Comparison of ENCODE assay signal across 8 cellular contexts in the genomic region with DNA sequence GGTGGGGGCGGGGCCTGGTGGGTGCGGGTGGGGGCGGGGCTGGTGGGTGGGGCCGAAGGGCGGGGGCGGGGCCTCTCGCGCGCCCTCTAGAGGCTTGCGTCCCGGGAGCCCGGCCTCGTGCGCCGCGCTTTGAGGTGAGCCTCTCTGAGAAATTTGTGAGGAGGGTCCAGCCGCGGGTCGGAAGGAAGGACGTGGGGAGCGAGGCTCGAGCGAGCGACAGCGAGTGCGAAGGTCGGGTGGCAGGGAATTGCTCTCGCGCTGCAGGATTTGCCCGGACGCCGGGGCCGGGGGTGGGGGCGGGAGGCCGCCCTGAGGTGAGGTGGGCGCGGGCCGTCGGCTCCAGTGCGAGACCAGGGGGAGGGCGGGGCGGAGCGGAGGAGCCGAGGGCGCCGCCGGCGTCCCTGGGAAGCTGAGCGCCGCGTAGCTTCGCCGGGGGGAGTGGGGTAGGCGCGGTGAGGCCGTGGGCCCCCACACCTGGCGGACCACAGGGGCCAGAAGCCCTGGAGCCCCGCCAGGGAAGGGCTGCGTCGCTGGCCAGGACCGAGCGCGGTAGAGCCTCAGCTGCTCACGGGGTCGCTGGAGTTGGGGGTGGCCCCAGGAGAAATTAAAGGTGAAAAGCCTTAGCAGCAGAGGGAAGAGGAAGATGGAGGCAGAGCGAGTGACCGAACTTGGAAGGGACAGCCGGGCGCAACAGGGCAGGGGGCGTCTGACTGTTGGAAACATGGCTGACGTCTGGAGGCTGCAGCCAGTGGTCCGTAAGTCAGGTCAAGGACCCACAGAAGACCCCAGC. TPM values are rescaled to one million over a fixed set of nuclear protein-coding genes. Genes with fewer than 3 reads are reported as not detected.
DNase-seq lines count a peak whose midpoint lies in the region; ATAC-seq and TF ChIP-seq lines count a peak whose summit lies in the region.

No MANE protein-coding gene starts in this region.

- peak; percentile 79 for DNase-seq in NCI-H345 treated with DMSO at 0.1 percent for 48 hours (lab: John Stamatoyannopoulos, UW; ENCODE audit: unreplicated experiment)
- DNase-seq in astrocyte of the spinal cord (ENCODE audit: low read depth, low spot score), result no peak
- DNase-seq in kidney epithelial cell (ENCODE audit: low read depth), result no peak
- no peak for DNase-seq in hippocampal formation (lab: John Stamatoyannopoulos, UW)

- peak overlapping the region; percentile 95 for H2AFZ ChIP-seq in ACC112 (ENCODE audit: low read length, unreplicated experiment)

- no peak overlapping the region for H3K27ac ChIP-seq in ACC112 (ENCODE audit: low read depth, low read length)
- H3K27ac ChIP-seq in subcutaneous abdominal adipose tissue (ENCODE audit: low read depth, low read length), result peak overlapping the region; percentile 26

- ATAC-seq in HG02870 (IDR thresholded peaks at IDR 0.05; ENCODE audit: unreplicated experiment), result peak; percentile 21

- H3K9ac ChIP-seq in subcutaneous abdominal adipose tissue (ENCODE audit: low read length in 5 of 5), result peak overlapping the region in 3 of 5 donors; percentile 39 to 56 (median 51)

- no peaks in the 10 kb centered on the region for H3K9me3 ChIP-seq in subcutaneous abdominal adipose tissue (ENCODE audit: control insufficient read depth in 5 of 5, low read length in 5 of 5)

- H3K27me3 ChIP-seq in ACC112 (ENCODE audit: insufficient read depth, low read length), result no peaks in the 10 kb centered on the region
- no peaks in the 10 kb centered on the region for H3K27me3 ChIP-seq in kidney epithelial cell (ENCODE audit: control insufficient read depth, insufficient read depth, low read length)
- no peaks in the 10 kb centered on the region for H3K27me3 ChIP-seq in subcutaneous abdominal adipose tissue (ENCODE audit: control insufficient read depth in 5 of 5, insufficient read depth in 4 of 5, low read length in 5 of 5)

- peaks cover 31% of the 10 kb centered on the region for H3K79me2 ChIP-seq in ACC112 (ENCODE audit: control insufficient read depth, insufficient read depth, low read length, unreplicated experiment)

- H3K36me3 ChIP-seq in ACC112 (ENCODE audit: insufficient read depth, low read length), result peaks cover 18% of the 10 kb centered on the region
- peaks cover 1% of the 10 kb centered on the region for H3K36me3 ChIP-seq in kidney epithelial cell (ENCODE audit: control insufficient read depth, insufficient read depth, low read length)
- peaks cover 8 to 16% (median 10%) of the 10 kb centered on the region in 5 donors for H3K36me3 ChIP-seq in subcutaneous abdominal adipose tissue (ENCODE audit: control insufficient read depth in 5 of 5, insufficient read depth in 5 of 5, low read length in 5 of 5)

- peaks cover 24% of the 10 kb centered on the region for H3K4me1 ChIP-seq in ACC112 (ENCODE audit: control insufficient read depth, insufficient read depth, low read length, unreplicated experiment)
- peaks cover 2 to 44% (median 36%) of the 10 kb centered on the region in 5 donors for H3K4me1 ChIP-seq in subcutaneous abdominal adipose tissue (ENCODE audit: control insufficient read depth in 5 of 5, insufficient read depth in 5 of 5, low read length in 5 of 5)

- in situ Hi-C loops in astrocyte of the spinal cord (cut with HindIII; ENCODE audit: low sequenced_read_pairs), result no loop called here

- TF ChIP-seq CTCF in GM12875 (IDR thresholded peaks at IDR 0.05; ENCODE audit: borderline replicate concordance, insufficient read depth, low read depth, low read length) (peak; percentile 70), astrocyte of the spinal cord (IDR thresholded peaks at IDR 0.05; ENCODE audit: low read depth, low read length) (peak; percentile 67), kidney epithelial cell (IDR thresholded peaks at IDR 0.05; ENCODE audit: insufficient read depth, low read length, poor library complexity, severe bottlenecking) (peak; percentile 66)

- H3K4me3 ChIP-seq in ACC112 (ENCODE audit: low read depth, low read length) (peak overlapping the region; percentile 94), GM12875 (ENCODE audit: low read depth, low read length) (peak overlapping the region; percentile 87), astrocyte of the spinal cord (ENCODE audit: low read depth, low read length) (peak overlapping the region; percentile 49), kidney epithelial cell (ENCODE audit: low read depth, low read length) (peak overlapping the region; percentile 64), subcutaneous abdominal adipose tissue (ENCODE audit: low read depth in 1 of 5, low read length in 5 of 5) (peak overlapping the region; percentile 41 to 63 (median 50))

RNA-seq across cellular contexts. Expression of gene LSS, which starts 0.8 kb away (rescaled TPM):
- 74.5 and 93.0 TPM in 2 replicates for total RNA-seq in kidney epithelial cell

RNA-seq across cellular contexts. Expression of gene SPATC1L, which starts 45.1 kb away (rescaled TPM):
- 10.9 and 16.7 TPM in 2 replicates for total RNA-seq in kidney epithelial cell

RNA-seq across cellular contexts. Expression of gene MCM3AP, which starts 56.1 kb away (rescaled TPM):
- 63.7 and 81.6 TPM in 2 replicates for total RNA-seq in kidney epithelial cell

RNA-seq across cellular contexts. Expression of gene YBEY, which starts 56.8 kb away (rescaled TPM):
- total RNA-seq in kidney epithelial cell, result 19.4 and 23.7 TPM in 2 replicates
